In the genomic region with DNA sequence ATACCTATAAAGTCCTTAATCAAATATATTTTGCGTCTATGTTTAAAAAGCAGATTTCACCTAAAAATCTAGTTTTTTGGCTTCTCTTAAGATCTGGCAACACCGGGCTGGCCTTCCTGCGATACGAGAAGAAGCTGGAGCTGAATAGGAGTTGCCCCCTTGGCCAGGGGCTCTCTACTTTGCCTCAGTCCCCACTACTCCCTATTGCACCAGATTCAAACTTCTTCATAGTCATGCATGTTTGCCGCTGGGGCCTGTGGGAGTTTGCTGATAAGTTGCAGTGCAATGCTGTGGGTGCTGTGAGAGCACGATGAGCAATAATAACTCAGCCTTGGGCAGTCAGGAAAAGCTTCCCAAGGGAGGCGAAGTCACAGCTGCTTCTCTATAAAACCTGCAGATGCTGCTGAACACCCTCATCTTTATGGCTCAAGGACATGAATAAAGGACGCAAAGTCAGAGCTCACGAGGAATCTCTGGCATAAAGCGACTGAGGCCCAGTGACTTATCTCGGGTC, we compare ENCODE assay signal across 1 cellular context.
TF ChIP-seq lines count a peak whose summit lies in the region.

No MANE protein-coding gene starts in this region.

TF ChIP-seq in GM12878, 131 proteins besides CTCF, POLR2A, EP300 and RAD21 (continued from another document):
- TF ChIP-seq, protein P1, sequence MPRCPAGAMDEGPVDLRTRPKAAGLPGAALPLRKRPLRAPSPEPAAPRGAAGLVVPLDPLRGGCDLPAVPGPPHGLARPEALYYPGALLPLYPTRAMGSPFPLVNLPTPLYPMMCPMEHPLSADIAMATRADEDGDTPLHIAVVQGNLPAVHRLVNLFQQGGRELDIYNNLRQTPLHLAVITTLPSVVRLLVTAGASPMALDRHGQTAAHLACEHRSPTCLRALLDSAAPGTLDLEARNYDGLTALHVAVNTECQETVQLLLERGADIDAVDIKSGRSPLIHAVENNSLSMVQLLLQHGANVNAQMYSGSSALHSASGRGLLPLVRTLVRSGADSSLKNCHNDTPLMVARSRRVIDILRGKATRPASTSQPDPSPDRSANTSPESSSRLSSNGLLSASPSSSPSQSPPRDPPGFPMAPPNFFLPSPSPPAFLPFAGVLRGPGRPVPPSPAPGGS (IDR thresholded peaks at IDR 0.05; ENCODE audit: borderline replicate concordance, insufficient read depth, low read depth, low read length, poor library complexity, severe bottlenecking) = peak; percentile 79
- TF ChIP-seq GABPA (IDR thresholded peaks at IDR 0.05; ENCODE audit: low read depth) (no peak), SMAD5 (IDR thresholded peaks at IDR 0.05; ENCODE audit: low read depth) (no peak)
